In genomic region chr16:53958481-53958880, GRCh38 we compare ENCODE assay signal across 16 cellular contexts.
"Had no signal": no experiment of that assay in that cellular context is flagged by ENCODE, and none has a peak within 500 bp of the region (broad histone marks: within the 10 kb centered on the region; RNA-seq: fewer than 3 reads in every experiment).

No MANE protein-coding gene starts in this region.

- H3K9me3 Mint-ChIP-seq: activated CD4-positive, alpha-beta T cell treated with anti-CD3 and anti-CD28 coated beads, Interleukin-2, amount 10 ng/mL, durations not matched to agents 7 days and 5 days; activated naive CD8-positive, alpha-beta T cell treated with anti-CD3 and anti-CD28 coated beads for 36 hours; activated T-helper 1 cell treated with anti-CD3 and anti-CD28 coated beads, Interleukin-12 subunit alpha, Interleukin-12 subunit beta, Interleukin-2, Interleukin-4 antibody, amounts not matched to agents 30 ng/mL and 10 ng/mL and 1 ng/mL, durations not matched to agents 14 hours and 24 hours and 36 hours; neural crest cell; stimulated activated naive B cell treated with anti-CD40 and anti-IgM and Interleukin-4, amounts not matched to agents 10 μg/mL and 1 μg/mL and 100 μg/mL, for 72 hours; T-helper 2 cell treated with Interferon-gamma antibody and Interleukin-4, amounts not matched to agents 5 μg/mL and 100 μg/mL, for 36 hours had no signal

- H3K4me1 ChIP-seq: breast epithelium, uterus had no signal

- H3K27ac Mint-ChIP-seq: activated CD4-positive, alpha-beta T cell treated with anti-CD3 and anti-CD28 coated beads, Interleukin-2, amount 10 ng/mL, durations not matched to agents 7 days and 5 days; activated naive CD8-positive, alpha-beta T cell treated with anti-CD3 and anti-CD28 coated beads for 36 hours; activated T-helper 1 cell treated with anti-CD3 and anti-CD28 coated beads, Interleukin-12 subunit alpha, Interleukin-12 subunit beta, Interleukin-2, Interleukin-4 antibody, amounts not matched to agents 30 ng/mL and 10 ng/mL and 1 ng/mL, durations not matched to agents 14 hours and 24 hours and 36 hours; stimulated activated naive B cell treated with anti-CD40 and anti-IgM and Interleukin-4, amounts not matched to agents 10 μg/mL and 1 μg/mL and 100 μg/mL, for 72 hours; T-helper 2 cell treated with Interferon-gamma antibody and Interleukin-4, amounts not matched to agents 5 μg/mL and 100 μg/mL, for 36 hours had no signal

- DNase-seq: activated CD4-positive, alpha-beta T cell treated with anti-CD3 and anti-CD28 coated beads, Interleukin-2, amount 10 ng/mL, durations not matched to agents 7 days and 5 days; activated CD8-positive, alpha-beta memory T cell treated with anti-CD3 and anti-CD28 coated beads for 24 hours; activated naive CD8-positive, alpha-beta T cell treated with anti-CD3 and anti-CD28 coated beads for 36 hours; aorta; hippocampal formation; ovary; stimulated activated naive B cell treated with anti-CD40 and anti-IgM and Interleukin-4, amounts not matched to agents 10 μg/mL and 1 μg/mL and 100 μg/mL, for 72 hours; SW 1271; thyroid gland; uterus had no signal

- H3K27ac ChIP-seq: coronary artery, ovary, thyroid gland, uterus had no signal

- H3K27me3 ChIP-seq: breast epithelium, ovary, thyroid gland, uterus had no signal

- H3K27me3 Mint-ChIP-seq: activated CD4-positive, alpha-beta T cell treated with anti-CD3 and anti-CD28 coated beads, Interleukin-2, amount 10 ng/mL, durations not matched to agents 7 days and 5 days; activated naive CD8-positive, alpha-beta T cell treated with anti-CD3 and anti-CD28 coated beads for 36 hours; stimulated activated naive B cell treated with anti-CD40 and anti-IgM and Interleukin-4, amounts not matched to agents 10 μg/mL and 1 μg/mL and 100 μg/mL, for 72 hours had no signal

- H3K36me3 ChIP-seq: breast epithelium, ovary, thyroid gland, uterus had no signal

- H3K4me3 Mint-ChIP-seq: activated CD4-positive, alpha-beta T cell treated with anti-CD3 and anti-CD28 coated beads, Interleukin-2, amount 10 ng/mL, durations not matched to agents 7 days and 5 days; activated naive CD8-positive, alpha-beta T cell treated with anti-CD3 and anti-CD28 coated beads for 36 hours; activated T-helper 1 cell treated with anti-CD3 and anti-CD28 coated beads, Interleukin-12 subunit alpha, Interleukin-12 subunit beta, Interleukin-2, Interleukin-4 antibody, amounts not matched to agents 30 ng/mL and 10 ng/mL and 1 ng/mL, durations not matched to agents 14 hours and 24 hours and 36 hours; neural crest cell; stimulated activated naive B cell treated with anti-CD40 and anti-IgM and Interleukin-4, amounts not matched to agents 10 μg/mL and 1 μg/mL and 100 μg/mL, for 72 hours; T-helper 2 cell treated with Interferon-gamma antibody and Interleukin-4, amounts not matched to agents 5 μg/mL and 100 μg/mL, for 36 hours had no signal

- ATAC-seq: stimulated activated naive B cell treated with anti-CD40 and anti-IgM and Interleukin-4, amounts not matched to agents 10 μg/mL and 1 μg/mL and 100 μg/mL, for 72 hours had no signal

- H3K9me3 ChIP-seq: breast epithelium, ovary, thyroid gland, uterus had no signal

- H3K4me3 ChIP-seq: breast epithelium, coronary artery, lung, ovary, thyroid gland, uterus had no signal
